In genomic region chr19:34336781-34337271, GRCh38 we compare ENCODE assay signal across 8 cellular contexts.
DNase-seq lines count a peak whose midpoint lies in the region; TF ChIP-seq lines count a peak whose summit lies in the region.

No MANE protein-coding gene starts in this region.

- in situ Hi-C loops in KBM-7 (cut with MboI; ENCODE audit: low pct_unique_long_range_greater_than_20kb, low sequenced_read_pairs) = no loop called here

- intact Hi-C loops in posterior cingulate gyrus (cut with DNase I) = loop anchor here (5.0 to 10.0 kb wide), 2 partner anchors 82 to 165 kb away; partner anchors contain the start of genes GARRE1 and LSM14A

- peak overlapping the region; percentile 39 for H3K27ac ChIP-seq in VCaP

- no peak overlapping the region for H3K4me3 ChIP-seq in retinal pigment epithelial cell (ENCODE audit: low read length)

- TF ChIP-seq CTCF in VCaP (conservative IDR thresholded peaks at IDR 0.05) (peak; percentile 81), retinal pigment epithelial cell (conservative IDR thresholded peaks at IDR 0.05; ENCODE audit: low read depth, low read length) (peak; percentile 54)

- peak; percentile 10 to 54 (median 33) for DNase-seq in NCI-H1417 (lab: John Stamatoyannopoulos, UW)
- no peak for DNase-seq in NCI-H1417 treated with DMSO at 0.1 percent for 48 hours (lab: John Stamatoyannopoulos, UW)
- DNase-seq in KBM-7 = peak; percentile 62
- peak; percentile 29 for DNase-seq in fibroblast of gingiva (ENCODE audit: low read depth)
- no peak for DNase-seq in retinal pigment epithelial cell (ENCODE audit: low read depth)
- DNase-seq in posterior cingulate gyrus = no peak
- no peak for DNase-seq in middle frontal gyrus (ENCODE audit: extremely low spot score, low spot score)

Comparison
In these comparisons a context has a peak if more than half of its experiments do, and no peak if none do; other contexts are left out.
1. DNase-seq: peak in NCI-H1417 (3 of 3), KBM-7 (single experiment) and fibroblast of gingiva (single experiment); none in NCI-H1417 treated with DMSO at 0.1 percent for 48 hours (single experiment), retinal pigment epithelial cell (single experiment), posterior cingulate gyrus (0 of 10) and middle frontal gyrus (single experiment).